In genomic region chr3:142117052-142117451, GRCh38 we compare ENCODE assay signal across 11 cellular contexts. TPM values are rescaled to one million over a fixed set of nuclear protein-coding genes. Genes with fewer than 3 reads are reported as not detected.
DNase-seq lines count a peak whose midpoint lies in the region; ATAC-seq and TF ChIP-seq lines count a peak whose summit lies in the region.
"Had no signal": no experiment of that assay in that cellular context is flagged by ENCODE, and none has a peak within 500 bp of the region (broad histone marks: within the 10 kb centered on the region; RNA-seq: fewer than 3 reads in every experiment).

No MANE protein-coding gene starts in this region.

- H3K56ac ChIP-seq in IMR-90 (ENCODE audit: extremely low read depth, insufficient read depth, low read length): no peak overlapping the region

- intact Hi-C loops in IMR-90 (cut with micrococcal nuclease) (no loop called here), PC-3 (cut with micrococcal nuclease) (loop anchor here (2.0 kb wide), 1 partner anchor 90 kb away; no protein-coding TSS in a partner anchor)

- H2AK9ac ChIP-seq in IMR-90 (replicated peaks; ENCODE audit: low read depth, low read length, poor library complexity): no peak overlapping the region

- no peak overlapping the region for H3K27ac Mint-ChIP-seq in activated CD8-positive, alpha-beta T cell treated with anti-CD3 and anti-CD28 coated beads, Interleukin-2, amount 10 ng/mL, durations not matched to agents 7 days and 5 days
- H3K27ac Mint-ChIP-seq: activated naive CD8-positive, alpha-beta T cell treated with anti-CD3 and anti-CD28 coated beads for 36 hours had no signal

- no peak overlapping the region for H2AFZ ChIP-seq in IMR-90 (replicated peaks; ENCODE audit: low read length, poor library complexity)
- H2AFZ ChIP-seq in PC-3 (ENCODE audit: low read length): no peak overlapping the region

- BruUV-seq in IMR-90 (replicated peaks; lab: Mats Ljungman, UMichigan) (no TSS peak), PC-3 (replicated peaks; lab: Mats Ljungman, UMichigan) (no TSS peak)

- no peak overlapping the region for H4K5ac ChIP-seq in IMR-90 (ENCODE audit: low read depth, low read length)

- no peak overlapping the region for H2BK5ac ChIP-seq in IMR-90 (ENCODE audit: low read depth, low read length, poor library complexity, severe bottlenecking)

- H3K4me1 Mint-ChIP-seq in activated CD8-positive, alpha-beta T cell treated with anti-CD3 and anti-CD28 coated beads, Interleukin-2, amount 10 ng/mL, durations not matched to agents 7 days and 5 days (ENCODE audit: low read depth): peaks cover 2% of the 10 kb centered on the region

- H3K9ac ChIP-seq in IMR-90 (ENCODE audit: low read depth, low read length): no peak overlapping the region
- no peak overlapping the region for H3K9ac ChIP-seq in PC-3 (ENCODE audit: low read length)

- no peaks in the 10 kb centered on the region for H3K9me3 Mint-ChIP-seq in activated CD8-positive, alpha-beta T cell treated with anti-CD3 and anti-CD28 coated beads, Interleukin-2, amount 10 ng/mL, durations not matched to agents 7 days and 5 days (ENCODE audit: insufficient read depth)
- H3K9me3 Mint-ChIP-seq: activated naive CD8-positive, alpha-beta T cell treated with anti-CD3 and anti-CD28 coated beads for 36 hours had no signal

- no peaks in the 10 kb centered on the region for H3K36me3 ChIP-seq in IMR-90 (ENCODE audit: control insufficient read depth, insufficient read depth, low read length)
- no peaks in the 10 kb centered on the region for H3K36me3 ChIP-seq in PC-3 (ENCODE audit: low read depth, low read length)

- H2AK5ac ChIP-seq in IMR-90 (ENCODE audit: low read depth, low read length): no peak overlapping the region

- in situ Hi-C loops in IMR-90 (cut with MboI; ENCODE audit: low sequenced_read_pairs): no loop called here

- WGBS in IMR-90 (ENCODE audit: extremely low coverage in 2 of 2, insufficient read length in 1 of 2), 2 experiments: 100% methylated on average over 2 of the region's 5 CpGs; no CpG with 5 or more reads in 1 of the 2 experiments

- H3K23ac ChIP-seq in IMR-90 (ENCODE audit: low read depth, low read length): no peak overlapping the region

- no peak for ATAC-seq in IMR-90 (ENCODE audit: low read depth)
- ATAC-seq in PC-3: peak; percentile 96
- ATAC-seq in activated CD8-positive, alpha-beta T cell treated with anti-CD3 and anti-CD28 coated beads, Interleukin-2, amount 10 ng/mL, durations not matched to agents 7 days and 5 days: no peak
- no peak for ATAC-seq in HG02938 (IDR thresholded peaks at IDR 0.05; ENCODE audit: unreplicated experiment)

- H4K20me1 ChIP-seq in IMR-90 (ENCODE audit: insufficient read depth, low read length) (no peaks in the 10 kb centered on the region), PC-3 (ENCODE audit: low read length) (no peaks in the 10 kb centered on the region)

- DNase-seq in IMR-90 (peak; percentile 8), PC-3 (peak; percentile 82), iris pigment epithelial cell (ENCODE audit: low read depth) (peak; percentile 50), DMS 273 treated with DMSO at 0.1 percent for 48 hours (lab: John Stamatoyannopoulos, UW) (no peak)
- no peak for DNase-seq in activated CD8-positive, alpha-beta T cell treated with anti-CD3 and anti-CD28 coated beads, Interleukin-2, amount 10 ng/mL, durations not matched to agents 7 days and 5 days
- no peak for DNase-seq in stimulated activated CD4-positive, alpha-beta T cell treated with anti-CD3 and anti-CD28 coated beads, Interleukin-2, amount 100 ng/mL, for 48 hours
- DNase-seq: activated naive CD8-positive, alpha-beta T cell treated with anti-CD3 and anti-CD28 coated beads for 36 hours; NCI-H1417 treated with DMSO at 0.1 percent for 48 hours; stimulated activated CD4-positive, alpha-beta T cell treated with anti-CD3 and anti-CD28 coated beads, Interleukin-4, amount 100 ng/mL, for 1 hour had no signal

- H3K4me2 ChIP-seq in IMR-90 (ENCODE audit: low read depth, low read length) (no peak overlapping the region), PC-3 (ENCODE audit: low read length) (peak overlapping the region; percentile 35; the same call in 1 of the 2 replicates)

- 0 out of 2 replicates have a peak overlapping the region, but pooled peaks have one; percentile 2 for H3K14ac ChIP-seq in IMR-90 (replicated peaks; ENCODE audit: low read depth, low read length)

- H3K9me2 ChIP-seq in PC-3 (replicated peaks; ENCODE audit: low read length): no peaks in the 10 kb centered on the region

- H3K79me1 ChIP-seq in IMR-90 (ENCODE audit: low read depth in 1 of 2, low read length in 2 of 2): peaks cover 6 to 14% of the 10 kb centered on the region in 2 experiments; a peak in 3 of 4 replicates

- no peak overlapping the region for H2BK15ac ChIP-seq in IMR-90 (ENCODE audit: low read depth, low read length)

- no peak overlapping the region for H3K4me3 Mint-ChIP-seq in activated CD8-positive, alpha-beta T cell treated with anti-CD3 and anti-CD28 coated beads, Interleukin-2, amount 10 ng/mL, durations not matched to agents 7 days and 5 days
- H3K4me3 Mint-ChIP-seq: activated naive CD8-positive, alpha-beta T cell treated with anti-CD3 and anti-CD28 coated beads for 36 hours had no signal

- no peak overlapping the region for H3K4me3 ChIP-seq in IMR-90 (ENCODE audit: insufficient read depth, low read depth, low read length)
- H3K4me3 ChIP-seq in PC-3 (ENCODE audit: low read length): no peak overlapping the region

- H3K9me3 ChIP-seq in IMR-90 (ENCODE audit: control insufficient read depth, insufficient read depth, low read length) (no peaks in the 10 kb centered on the region), PC-3 (ENCODE audit: low read length) (no peaks in the 10 kb centered on the region)

- H3F3A ChIP-seq in PC-3 (ENCODE audit: low read length, unreplicated experiment): no peaks in the 10 kb centered on the region

- no peak overlapping the region for H2BK120ac ChIP-seq in IMR-90 (ENCODE audit: low read depth, low read length)

- dilution Hi-C loops in IMR-90 (cut with HindIII; ENCODE audit: low sequenced_read_pairs, unreplicated experiment): no loop called here

- no peak overlapping the region for H4K8ac ChIP-seq in IMR-90 (ENCODE audit: low read depth in 2 of 2, low read length in 2 of 2)

- H3K18ac ChIP-seq in IMR-90 (ENCODE audit: low read depth, low read length): no peak overlapping the region

- H3K79me2 ChIP-seq in PC-3 (ENCODE audit: low read length): no peaks in the 10 kb centered on the region

- H3K27ac ChIP-seq in C4-2B: peak overlapping the region; percentile 4; the same call in 1 of the 2 replicates
- no peak overlapping the region for H3K27ac ChIP-seq in IMR-90 (ENCODE audit: insufficient read depth, low read length)
- H3K27ac ChIP-seq in PC-3 (ENCODE audit: low read length): no peak overlapping the region

- no peaks in the 10 kb centered on the region for H3K36me3 Mint-ChIP-seq in activated CD8-positive, alpha-beta T cell treated with anti-CD3 and anti-CD28 coated beads, Interleukin-2, amount 10 ng/mL, durations not matched to agents 7 days and 5 days (ENCODE audit: low read depth)

- H3K27me3 Mint-ChIP-seq in activated CD8-positive, alpha-beta T cell treated with anti-CD3 and anti-CD28 coated beads, Interleukin-2, amount 10 ng/mL, durations not matched to agents 7 days and 5 days (ENCODE audit: low read depth): no peaks in the 10 kb centered on the region
- H3K27me3 Mint-ChIP-seq: activated naive CD8-positive, alpha-beta T cell treated with anti-CD3 and anti-CD28 coated beads for 36 hours had no signal

- CTCF ChIA-PET in IMR-90 (lab: Yijun Ruan, JAX) (no interaction called here), PC-3 (lab: Charles Lee) (no interaction called here)
- CTCF ChIA-PET in activated CD8-positive, alpha-beta T cell treated with anti-CD3 and anti-CD28 coated beads, Interleukin-2, amount 10 ng/mL, durations not matched to agents 7 days and 5 days (lab: Charles Lee): no interaction called here

- TF ChIP-seq RAD21 in IMR-90 (IDR thresholded peaks at IDR 0.05; ENCODE audit: low read length): no peak

- H4K91ac ChIP-seq in IMR-90 (ENCODE audit: insufficient read depth, low read depth, low read length): no peak overlapping the region

- peaks cover 7% of the 10 kb centered on the region for H3K4me1 ChIP-seq in IMR-90 (ENCODE audit: control insufficient read depth, insufficient read depth, low read length)
- H3K4me1 ChIP-seq in PC-3 (ENCODE audit: insufficient read depth, low read length): peaks cover 12% of the 10 kb centered on the region

- TF ChIP-seq CTCF in C4-2B (conservative IDR thresholded peaks at IDR 0.05) (no peak), IMR-90 (conservative IDR thresholded peaks at IDR 0.05; ENCODE audit: low read depth, low read length) (no peak), PC-3 (conservative IDR thresholded peaks at IDR 0.05; ENCODE audit: low read depth, low read length) (no peak)

- no peak overlapping the region for H2BK20ac ChIP-seq in IMR-90 (ENCODE audit: low read depth, low read length)

- H3K27me3 ChIP-seq in IMR-90 (ENCODE audit: control insufficient read depth, insufficient read depth, low read length) (no peaks in the 10 kb centered on the region), PC-3 (ENCODE audit: low read length) (no peaks in the 10 kb centered on the region)

- TF ChIP-seq POLR2A in IMR-90 (IDR thresholded peaks at IDR 0.05; ENCODE audit: low read depth, low read length): no peak

- H3K4ac ChIP-seq in IMR-90 (ENCODE audit: low read depth, low read length): no peak overlapping the region

- POLR2A ChIA-PET in IMR-90 (lab: Charles Lee; ENCODE audit: unreplicated experiment): no interaction called here
- POLR2A ChIA-PET in PC-3 (lab: Charles Lee; ENCODE audit: unreplicated experiment): no interaction called here
- POLR2A ChIA-PET in activated CD8-positive, alpha-beta T cell treated with anti-CD3 and anti-CD28 coated beads, Interleukin-2, amount 10 ng/mL, durations not matched to agents 7 days and 5 days (lab: Charles Lee): no interaction called here

- no peaks in the 10 kb centered on the region for H3K9me1 ChIP-seq in IMR-90 (ENCODE audit: insufficient read depth, low read length)

TF ChIP-seq in IMR-90, 13 proteins besides CTCF, POLR2A, EP300 and RAD21 (continues in another document):
- no peak for TF ChIP-seq MAFK (IDR thresholded peaks at IDR 0.05; ENCODE audit: low read depth, low read length)
- TF ChIP-seq NFE2L2 (IDR thresholded peaks at IDR 0.05; ENCODE audit: low read depth, low read length): no peak

RNA-seq across cellular contexts. Expression of gene TFDP2, which starts 32.3 kb away (rescaled TPM):
- total RNA-seq in IMR-90 (2012; rRNA removed): 23.7 and 27.8 TPM in 2 replicates
- 10.7 and 11.5 TPM in 2 replicates for polyA plus RNA-seq in IMR-90 (2012; rRNA removed)
- 6.3 and 7.8 TPM in 2 replicates for polyA plus RNA-seq in IMR-90 (2012; cell fraction: cytosol; rRNA removed)
- polyA plus RNA-seq in IMR-90 (2012; cell fraction: nucleus; rRNA removed; ENCODE audit: low replicate concordance): 6.3 and 12.3 TPM in 2 replicates
- 37.9 and 49.1 TPM in 2 replicates for total RNA-seq in PC-3 (2014; rRNA removed)
- total RNA-seq in activated CD8-positive, alpha-beta T cell treated with anti-CD3 and anti-CD28 coated beads, Interleukin-2, amount 10 ng/mL, durations not matched to agents 7 days and 5 days: 10 to 100 TPM; 23.0 to 26.3 TPM

Comparison
In these comparisons a context has a peak if more than half of its experiments do, and no peak if none do; other contexts are left out.
1. DNase-seq: peak in IMR-90 (single experiment), PC-3 (single experiment) and iris pigment epithelial cell (single experiment); none in activated CD8-positive, alpha-beta T cell treated with anti-CD3 and anti-CD28 coated beads, Interleukin-2, amount 10 ng/mL, durations not matched to agents 7 days and 5 days (single experiment), stimulated activated CD4-positive, alpha-beta T cell treated with anti-CD3 and anti-CD28 coated beads, Interleukin-2, amount 100 ng/mL, for 48 hours (0 of 2) and DMS 273 treated with DMSO at 0.1 percent for 48 hours (single experiment).